In the genomic region with DNA sequence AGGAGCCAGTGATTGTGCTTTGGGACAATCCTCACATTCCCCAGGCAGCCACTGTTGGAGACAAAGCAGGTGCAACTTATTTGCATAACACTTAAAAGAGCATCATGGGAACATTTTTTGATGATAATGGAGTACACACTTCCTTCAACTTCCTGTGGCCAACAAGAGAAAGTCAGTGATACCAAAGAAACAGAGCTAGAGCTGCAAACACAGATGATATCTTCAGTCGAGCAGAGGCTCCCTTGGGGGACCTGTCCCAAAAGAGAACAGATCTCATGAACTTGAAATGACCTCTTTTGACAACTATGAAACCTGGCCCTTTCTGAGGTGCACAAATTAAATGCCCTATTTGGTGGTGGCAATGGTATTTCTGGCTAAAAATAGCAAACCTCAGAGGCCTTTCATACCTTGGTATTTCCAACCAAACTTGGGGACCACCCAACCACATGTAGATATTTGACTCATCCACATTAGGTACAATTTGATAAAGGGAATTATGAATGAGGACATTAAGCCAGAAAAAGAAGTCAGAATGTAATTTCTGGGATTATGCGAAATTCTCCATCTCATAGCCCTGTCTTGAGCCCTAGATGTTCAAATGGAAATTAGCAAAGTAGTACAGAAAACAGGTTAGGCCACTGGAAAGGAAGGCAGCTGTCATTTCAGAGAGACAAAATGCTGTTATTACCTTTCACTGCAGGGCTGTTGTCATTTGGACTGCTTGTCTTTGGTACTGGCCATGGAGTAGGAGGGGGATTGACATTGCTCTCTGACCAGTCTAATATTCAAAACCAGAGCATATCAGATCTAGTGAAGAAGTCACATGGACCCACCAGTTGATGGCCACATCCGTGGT, we compare ENCODE assay signal across 10 cellular contexts.
DNase-seq lines count a peak whose midpoint lies in the region; ATAC-seq and FAIRE-seq lines count a peak whose summit lies in the region.
"Had no signal": no experiment of that assay in that cellular context is flagged by ENCODE, and none has a peak within 500 bp of the region (broad histone marks: within the 10 kb centered on the region; RNA-seq: fewer than 3 reads in every experiment).

No MANE protein-coding gene starts in this region.

- H3K36me3 ChIP-seq in CD8-positive, alpha-beta memory T cell (ENCODE audit: insufficient read depth, low read length), result no peaks in the 10 kb centered on the region

- no peaks in the 10 kb centered on the region for H3K9me3 Mint-ChIP-seq in CD8-positive, alpha-beta memory T cell
- H3K9me3 Mint-ChIP-seq in T-cell, result peaks cover 0 to 3% (median 0%) of the 10 kb centered on the region in 3 donors

- peak overlapping the region; percentile 45 to 90 (median 67) for H3K27ac Mint-ChIP-seq in CD8-positive, alpha-beta memory T cell
- peak overlapping the region; percentile 77 to 86 for H3K27ac Mint-ChIP-seq in T-cell
- H3K27ac Mint-ChIP-seq: mesothelial cell of epicardium had no signal

- POLR2A ChIA-PET in CD8-positive, alpha-beta memory T cell (lab: Charles Lee), result interaction anchor here (1.0 to 1.4 kb wide), 2 partner anchors 10 to 16 kb away, joined by 3 to 4 read pairs; no protein-coding TSS in a partner anchor
- POLR2A ChIA-PET in T-cell (lab: Charles Lee), result no interaction called here

- FAIRE-seq in GM19239 (lab: Jason Lieb, UNC), result peak; percentile 99

- H3K27me3 Mint-ChIP-seq in CD8-positive, alpha-beta memory T cell, result no peaks in the 10 kb centered on the region
- no peaks in the 10 kb centered on the region for H3K27me3 Mint-ChIP-seq in T-cell

- H3K27me3 ChIP-seq in CD8-positive, alpha-beta memory T cell (ENCODE audit: insufficient read depth, low read length, poor library complexity, severe bottlenecking), result no peaks in the 10 kb centered on the region

- no peak overlapping the region for H3K27ac ChIP-seq in CD8-positive, alpha-beta memory T cell (ENCODE audit: low read depth, low read length)

- H3K4me3 Mint-ChIP-seq in CD8-positive, alpha-beta memory T cell, result peak overlapping the region in 4 of 7 donors; percentile 19 to 58 (median 38)
- H3K4me3 Mint-ChIP-seq in T-cell, result peak overlapping the region in 1 of 3 donors; percentile 40
- H3K4me3 Mint-ChIP-seq: mesothelial cell of epicardium had no signal

- no peaks in the 10 kb centered on the region for H3K9me3 ChIP-seq in CD8-positive, alpha-beta memory T cell (ENCODE audit: low read length)

- DNase-seq in CD8-positive, alpha-beta memory T cell, result no peak
- DNase-seq in GM19239 (ENCODE audit: insufficient read length, low spot score) (peak; percentile 52), T-cell (no peak), left ventricle myocardium superior (no peak), hypothalamus (lab: John Stamatoyannopoulos, UW) (no peak), dedifferentiated amniotic fluid mesenchymal stem cell (ENCODE audit: extremely low spot score) (no peak), islet precursor cell (no peak)
- DNase-seq: activated gamma-delta T cell treated with Interleukin-2 at 50 U/mL for 16 hours had no signal

- H3K36me3 Mint-ChIP-seq in CD8-positive, alpha-beta memory T cell, result no peaks in the 10 kb centered on the region
- H3K36me3 Mint-ChIP-seq in T-cell, result peaks cover 4% of the 10 kb centered on the region
- H3K36me3 Mint-ChIP-seq: mesothelial cell of epicardium had no signal

- CTCF ChIA-PET in CD8-positive, alpha-beta memory T cell (lab: Charles Lee), result no interaction called here
- CTCF ChIA-PET in T-cell (lab: Charles Lee), result interaction anchor here in 1 of 2 donors (0.7 kb wide), 1 partner anchor 23 kb away, joined by 3 read pairs; no protein-coding TSS in a partner anchor

- H3K4me3 ChIP-seq in CD8-positive, alpha-beta memory T cell (ENCODE audit: low read length), result no peak overlapping the region

- peaks cover 34% of the 10 kb centered on the region for H3K4me1 ChIP-seq in CD8-positive, alpha-beta memory T cell (ENCODE audit: insufficient read depth, low read length)

- H3K4me1 Mint-ChIP-seq in CD8-positive, alpha-beta memory T cell, result peaks cover 41 to 84% (median 67%) of the 10 kb centered on the region in 3 donors
- H3K4me1 Mint-ChIP-seq in T-cell, result peaks cover 57 to 62% (median 61%) of the 10 kb centered on the region in 3 donors

- ATAC-seq in HG02943 (IDR thresholded peaks at IDR 0.05; ENCODE audit: low read depth, unreplicated experiment) (peak; percentile 97), T-cell (replicated peaks in 1 of 4) (peak; percentile 53 to 83 (median 69)), left ventricle myocardium superior (no peak)

- intact Hi-C loops in left ventricle myocardium superior (cut with micrococcal nuclease), result no loop called here
